25 cellular contexts compared by ENCODE assay signal in the genomic region with DNA sequence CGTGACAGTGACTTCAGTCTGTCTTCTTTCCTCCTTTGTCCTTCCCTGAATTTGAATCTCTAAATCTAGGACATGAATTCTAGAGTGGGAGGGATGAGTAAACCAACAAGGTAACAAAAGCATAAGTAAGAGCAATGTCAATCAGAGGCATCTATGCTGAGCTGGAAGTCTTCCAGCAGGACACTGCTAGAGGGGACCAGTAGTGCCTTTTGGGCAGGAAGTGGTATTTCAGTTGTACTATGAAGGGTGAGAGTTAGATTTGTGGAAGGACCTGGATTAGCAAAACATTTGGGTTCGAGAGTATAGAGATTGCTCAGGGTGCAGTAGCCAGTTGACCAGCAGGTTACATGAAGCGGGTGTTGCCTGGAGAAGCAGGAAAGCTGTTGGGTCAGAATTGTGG. TPM values are rescaled to one million over a fixed set of nuclear protein-coding genes. Genes with fewer than 3 reads are reported as not detected.
"Had no signal": no experiment of that assay in that cellular context is flagged by ENCODE, and none has a peak within 500 bp of the region (broad histone marks: within the 10 kb centered on the region; RNA-seq: fewer than 3 reads in every experiment).

No MANE protein-coding gene starts in this region.

- H3K9me3 ChIP-seq: ascending aorta, body of pancreas, Peyer's patch, SJCRH30, SK-N-SH had no signal

- H3K9me3 Mint-ChIP-seq: activated naive CD4-positive, alpha-beta T cell treated with anti-CD3 and anti-CD28 coated beads, Interleukin-2, amount 10 ng/mL, durations not matched to agents 7 days and 5 days; activated T-cell treated with anti-CD3 and anti-CD28 coated beads, Interleukin-2, amount 50 U/mL, for 72 hours; activated T-helper 2 cell treated with anti-CD3 and anti-CD28 coated beads, Interferon-gamma antibody, Interleukin-2, Interleukin-4, amounts not matched to agents 10 μg/mL and 5 μg/mL and 100 μg/mL, durations not matched to agents 14 hours and 24 hours and 36 hours; central memory CD8-positive, alpha-beta T cell had no signal

- H3K4me3 Mint-ChIP-seq: activated naive CD4-positive, alpha-beta T cell treated with anti-CD3 and anti-CD28 coated beads, Interleukin-2, amount 10 ng/mL, durations not matched to agents 7 days and 5 days; activated T-cell treated with anti-CD3 and anti-CD28 coated beads, Interleukin-2, amount 50 U/mL, for 72 hours; central memory CD8-positive, alpha-beta T cell had no signal

- ATAC-seq: activated T-cell treated with anti-CD3 and anti-CD28 coated beads, Interleukin-2, amount 50 U/mL, for 72 hours; body of pancreas had no signal

- H3K9ac ChIP-seq: SK-N-SH had no signal

- H3K27me3 ChIP-seq: ascending aorta, body of pancreas, Peyer's patch, SJCRH30 had no signal

- H3K27ac ChIP-seq: ascending aorta, body of pancreas, Peyer's patch, RWPE1, SJCRH30, VCaP had no signal

- DNase-seq: activated CD4-positive, CD25-positive, alpha-beta regulatory T cell; activated gamma-delta T cell treated with Interleukin-2 at 50 U/mL for 16 hours; activated naive CD4-positive, alpha-beta T cell treated with anti-CD3 and anti-CD28 coated beads, Interleukin-2, amount 10 ng/mL, durations not matched to agents 7 days and 5 days; activated T-cell treated with anti-CD3 and anti-CD28 coated beads for 4 hours; activated T-cell treated with anti-CD3 and anti-CD28 coated beads, Interleukin-2, amount 50 U/mL, for 72 hours; body of pancreas; cortex of kidney; NCI-H1048; NCI-H146; NCI-H187 treated with DMSO at 0.1 percent for 48 hours; NCI-H2171; NCI-H226; NCI-H510A; NCI-H526 treated with DMSO at 0.1 percent for 48 hours; NCI-H82; NK-92 treated with Interleukin-12 subunit alpha and Interleukin-12 subunit beta, amount 100 ng/mL, for 24 hours; Peyer's patch; Right ventricle myocardium superior; SJCRH30; SK-N-SH had no signal

- H3K4me3 ChIP-seq: ascending aorta, body of pancreas, Peyer's patch, SJCRH30 had no signal

- H3K4me2 ChIP-seq: SK-N-SH had no signal

- H3K4me1 ChIP-seq: ascending aorta, body of pancreas, Peyer's patch, SJCRH30 had no signal

- H3K36me3 ChIP-seq: ascending aorta, Peyer's patch, SJCRH30 had no signal

- H3K9me2 ChIP-seq: SK-N-SH had no signal

- H3K27ac Mint-ChIP-seq: activated naive CD4-positive, alpha-beta T cell treated with anti-CD3 and anti-CD28 coated beads, Interleukin-2, amount 10 ng/mL, durations not matched to agents 7 days and 5 days; activated T-cell treated with anti-CD3 and anti-CD28 coated beads, Interleukin-2, amount 50 U/mL, for 72 hours; activated T-helper 2 cell treated with anti-CD3 and anti-CD28 coated beads, Interferon-gamma antibody, Interleukin-2, Interleukin-4, amounts not matched to agents 10 μg/mL and 5 μg/mL and 100 μg/mL, durations not matched to agents 14 hours and 24 hours and 36 hours had no signal

RNA-seq across cellular contexts. Expression of gene MEI1, which starts 40.3 kb away (rescaled TPM):
- total RNA-seq: ascending aorta, body of pancreas, Right ventricle myocardium superior, SJCRH30 had no signal
- polyA plus RNA-seq: SK-N-SH had no signal
